ENCODE assay signal across 18 cellular contexts in the genomic region with DNA sequence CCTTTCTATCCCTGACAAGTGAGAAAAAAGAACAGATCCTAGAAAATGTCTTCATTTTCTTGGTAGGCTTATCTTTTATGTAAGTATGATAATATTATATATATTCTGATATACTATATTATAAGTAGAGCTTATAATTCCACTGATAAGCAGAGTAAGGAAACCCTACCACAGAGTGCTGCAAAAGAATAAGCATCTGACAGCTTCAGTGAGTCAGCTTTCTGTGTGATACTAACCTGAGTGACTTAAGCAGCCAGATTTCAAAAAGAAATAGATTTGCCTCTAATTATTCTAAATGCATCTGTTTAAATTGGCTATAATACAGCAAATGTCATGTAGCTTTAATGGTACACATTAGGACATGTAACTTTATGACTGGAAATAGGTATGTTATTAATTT.
"Had no signal": no experiment of that assay in that cellular context is flagged by ENCODE, and none has a peak within 500 bp of the region (broad histone marks: within the 10 kb centered on the region; RNA-seq: fewer than 3 reads in every experiment).

No MANE protein-coding gene starts in this region.

- DNase-seq: IMR-90, Karpas-422, KG1, MG63, NCI-H1092, NCI-H1105 treated with DMSO at 0.1 percent for 48 hours, NCI-H1417 treated with DMSO at 0.1 percent for 48 hours, NCI-H146, NCI-H1694 treated with DMSO at 0.1 percent for 48 hours, NCI-H1930, NCI-H2081, NCI-H2107, NCI-H2227 treated with DMSO at 0.1 percent for 48 hours, NCI-H526 treated with DMSO at 0.1 percent for 48 hours, NCI-H774, RPMI8226, SHP77, SK-N-SH had no signal

- H3K9me3 ChIP-seq: SK-N-SH had no signal

- H3K36me3 ChIP-seq: MG63 had no signal

- H3K4me3 ChIP-seq: MG63 had no signal

- H3K27me3 ChIP-seq: MG63 had no signal

- H3K9ac ChIP-seq: SK-N-SH had no signal

- H3K4me2 ChIP-seq: SK-N-SH had no signal
